In the genomic region with DNA sequence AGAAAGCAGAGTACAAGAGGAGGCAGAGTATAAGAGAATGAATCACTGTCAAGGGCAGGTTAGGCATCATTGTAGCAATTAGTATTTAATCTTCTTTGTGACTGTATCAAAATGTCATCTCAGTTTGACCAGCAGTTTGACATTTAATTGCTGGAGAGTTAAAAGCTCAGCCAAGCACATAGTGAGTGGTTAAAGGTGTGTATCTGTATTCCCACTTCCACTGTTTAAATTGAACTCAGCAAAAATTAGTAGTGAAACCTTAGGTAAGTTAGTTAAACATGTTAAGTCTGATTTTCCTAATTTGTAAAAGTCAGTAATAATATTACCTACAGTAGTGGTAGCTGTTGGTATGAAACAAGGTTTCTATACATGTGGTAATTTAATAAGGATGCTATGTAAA, we compare ENCODE assay signal across 1 cellular context.
A peak's percentile ranks its signal among the peaks of the same experiment; 100 is the strongest.
TF ChIP-seq lines count a peak whose summit lies in the region.

No MANE protein-coding gene starts in this region.

TF ChIP-seq in GM12878, 131 proteins besides CTCF, POLR2A, EP300 and RAD21 (continued from another document and continues in another):
- no peak for TF ChIP-seq ZBTB40 (IDR thresholded peaks at IDR 0.05; ENCODE audit: borderline replicate concordance)
- TF ChIP-seq MTA3 (IDR thresholded peaks at IDR 0.05; ENCODE audit: borderline replicate concordance, low read length): no peak
- TF ChIP-seq CREM (IDR thresholded peaks at IDR 0.05; ENCODE audit: low read depth): no peak
- TF ChIP-seq CBFB (IDR thresholded peaks at IDR 0.05; ENCODE audit: low read depth): no peak
- TF ChIP-seq CHD2 (IDR thresholded peaks at IDR 0.05; ENCODE audit: borderline replicate concordance, low read depth, low read length): no peak
- TF ChIP-seq BCLAF1 (IDR thresholded peaks at IDR 0.05): no peak
- no peak for TF ChIP-seq ZSCAN29 (IDR thresholded peaks at IDR 0.05)
- TF ChIP-seq EZH2 (IDR thresholded peaks at IDR 0.05; ENCODE audit: borderline replicate concordance, control insufficient read depth, low read depth, low read length): no peak
- no peak for TF ChIP-seq HCFC1 (IDR thresholded peaks at IDR 0.05; ENCODE audit: low read length)
- no peak for TF ChIP-seq BMI1 (IDR thresholded peaks at IDR 0.05; ENCODE audit: borderline replicate concordance)
- no peak for TF ChIP-seq STAT1 (conservative IDR thresholded peaks at IDR 0.05)
- no peak for TF ChIP-seq SP1 (IDR thresholded peaks at IDR 0.05; ENCODE audit: low read depth, low read length)
- TF ChIP-seq, protein P1, sequence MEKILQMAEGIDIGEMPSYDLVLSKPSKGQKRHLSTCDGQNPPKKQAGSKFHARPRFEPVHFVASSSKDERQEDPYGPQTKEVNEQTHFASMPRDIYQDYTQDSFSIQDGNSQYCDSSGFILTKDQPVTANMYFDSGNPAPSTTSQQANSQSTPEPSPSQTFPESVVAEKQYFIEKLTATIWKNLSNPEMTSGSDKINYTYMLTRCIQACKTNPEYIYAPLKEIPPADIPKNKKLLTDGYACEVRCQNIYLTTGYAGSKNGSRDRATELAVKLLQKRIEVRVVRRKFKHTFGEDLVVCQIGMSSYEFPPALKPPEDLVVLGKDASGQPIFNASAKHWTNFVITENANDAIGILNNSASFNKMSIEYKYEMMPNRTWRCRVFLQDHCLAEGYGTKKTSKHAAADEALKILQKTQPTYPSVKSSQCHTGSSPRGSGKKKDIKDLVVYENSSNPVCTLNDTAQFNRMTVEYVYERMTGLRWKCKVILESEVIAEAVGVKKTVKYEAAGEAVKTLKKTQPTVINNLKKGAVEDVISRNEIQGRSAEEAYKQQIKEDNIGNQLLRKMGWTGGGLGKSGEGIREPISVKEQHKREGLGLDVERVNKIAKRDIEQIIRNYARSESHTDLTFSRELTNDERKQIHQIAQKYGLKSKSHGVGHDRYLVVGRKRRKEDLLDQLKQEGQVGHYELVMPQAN (conservative IDR thresholded peaks at IDR 0.05): no peak
- TF ChIP-seq ELK1 (IDR thresholded peaks at IDR 0.05; ENCODE audit: low read depth, low read length): no peak
- TF ChIP-seq, protein P2, sequence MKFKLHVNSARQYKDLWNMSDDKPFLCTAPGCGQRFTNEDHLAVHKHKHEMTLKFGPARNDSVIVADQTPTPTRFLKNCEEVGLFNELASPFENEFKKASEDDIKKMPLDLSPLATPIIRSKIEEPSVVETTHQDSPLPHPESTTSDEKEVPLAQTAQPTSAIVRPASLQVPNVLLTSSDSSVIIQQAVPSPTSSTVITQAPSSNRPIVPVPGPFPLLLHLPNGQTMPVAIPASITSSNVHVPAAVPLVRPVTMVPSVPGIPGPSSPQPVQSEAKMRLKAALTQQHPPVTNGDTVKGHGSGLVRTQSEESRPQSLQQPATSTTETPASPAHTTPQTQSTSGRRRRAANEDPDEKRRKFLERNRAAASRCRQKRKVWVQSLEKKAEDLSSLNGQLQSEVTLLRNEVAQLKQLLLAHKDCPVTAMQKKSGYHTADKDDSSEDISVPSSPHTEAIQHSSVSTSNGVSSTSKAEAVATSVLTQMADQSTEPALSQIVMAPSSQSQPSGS (IDR thresholded peaks at IDR 0.05; ENCODE audit: low read length): no peak
- no peak for TF ChIP-seq TBL1XR1 (IDR thresholded peaks at IDR 0.05; ENCODE audit: low read depth, low read length)
- TF ChIP-seq, protein P3, sequence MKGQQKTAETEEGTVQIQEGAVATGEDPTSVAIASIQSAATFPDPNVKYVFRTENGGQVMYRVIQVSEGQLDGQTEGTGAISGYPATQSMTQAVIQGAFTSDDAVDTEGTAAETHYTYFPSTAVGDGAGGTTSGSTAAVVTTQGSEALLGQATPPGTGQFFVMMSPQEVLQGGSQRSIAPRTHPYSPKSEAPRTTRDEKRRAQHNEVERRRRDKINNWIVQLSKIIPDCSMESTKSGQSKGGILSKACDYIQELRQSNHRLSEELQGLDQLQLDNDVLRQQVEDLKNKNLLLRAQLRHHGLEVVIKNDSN (IDR thresholded peaks at IDR 0.05; ENCODE audit: borderline replicate concordance, extremely low read length, insufficient read depth, low read depth, low read length): no peak
- TF ChIP-seq, protein P4, sequence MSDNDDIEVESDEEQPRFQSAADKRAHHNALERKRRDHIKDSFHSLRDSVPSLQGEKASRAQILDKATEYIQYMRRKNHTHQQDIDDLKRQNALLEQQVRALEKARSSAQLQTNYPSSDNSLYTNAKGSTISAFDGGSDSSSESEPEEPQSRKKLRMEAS (IDR thresholded peaks at IDR 0.05; ENCODE audit: low read depth, low read length): no peak
- peak; percentile 11 for TF ChIP-seq MEF2B (IDR thresholded peaks at IDR 0.05; ENCODE audit: partially characterized antibody, poor library complexity, severe bottlenecking)
- no peak for TF ChIP-seq SMC3 (IDR thresholded peaks at IDR 0.05; ENCODE audit: borderline replicate concordance, low read length)
- no peak for TF ChIP-seq ZBTB4 (CRISPR knock-in tag; IDR thresholded peaks at IDR 0.05)
- TF ChIP-seq IKZF1 (conservative IDR thresholded peaks at IDR 0.05): peak; percentile 58; the same call in 1 of the 2 replicates
- no peak for TF ChIP-seq TAF1 (IDR thresholded peaks at IDR 0.05; ENCODE audit: borderline replicate concordance, low read depth, low read length)
- TF ChIP-seq MXI1 (IDR thresholded peaks at IDR 0.05; ENCODE audit: low read depth, low read length): no peak
- no peak for TF ChIP-seq SIX5 (IDR thresholded peaks at IDR 0.05; ENCODE audit: low read depth, low read length, severe bottlenecking)
- TF ChIP-seq ZNF24 (IDR thresholded peaks at IDR 0.05): 0 out of 2 replicates have a peak, but pooled peaks have one; percentile 29
- TF ChIP-seq SPI1 (IDR thresholded peaks at IDR 0.05; ENCODE audit: borderline replicate concordance, insufficient read depth, low read depth, low read length): peak; percentile 59; the same call in 1 of the 2 replicates
- no peak for TF ChIP-seq CHD4 (IDR thresholded peaks at IDR 0.05)
- TF ChIP-seq PAX5 (IDR thresholded peaks at IDR 0.05; ENCODE audit: borderline replicate concordance, low read depth, low read length): no peak
- no peak for TF ChIP-seq HDAC2 (IDR thresholded peaks at IDR 0.05)
- no peak for TF ChIP-seq ZBED1 (IDR thresholded peaks at IDR 0.05; ENCODE audit: borderline replicate concordance)
- TF ChIP-seq E2F8 (IDR thresholded peaks at IDR 0.05; ENCODE audit: low read depth, partially characterized antibody): no peak
- TF ChIP-seq BCL3 (IDR thresholded peaks at IDR 0.05; ENCODE audit: borderline replicate concordance, insufficient read depth, low read depth, low read length, poor library complexity, severe bottlenecking): no peak
- TF ChIP-seq NR2C1 (IDR thresholded peaks at IDR 0.05): no peak
